Comparison of ENCODE assay signal across 8 cellular contexts in genomic region chr6:77620290-77620882, GRCh38. TPM values are rescaled to one million over a fixed set of nuclear protein-coding genes. Genes with fewer than 3 reads are reported as not detected.
DNase-seq lines count a peak whose midpoint lies in the region; ATAC-seq and TF ChIP-seq lines count a peak whose summit lies in the region.

No MANE protein-coding gene starts in this region.

- H3K9ac ChIP-seq in smooth muscle cell (ENCODE audit: low read depth), result no peak overlapping the region

- in situ Hi-C loops in gastrocnemius medialis (cut with MboI; ENCODE audit: low sequenced_read_pairs in 4 of 4), result no loop called here

- TF ChIP-seq CTCF in smooth muscle cell (IDR thresholded peaks at IDR 0.05; ENCODE audit: borderline replicate concordance, insufficient read depth, poor library complexity, severe bottlenecking) (peak; percentile 48), gastrocnemius medialis (IDR thresholded peaks at IDR 0.05 in 4 of 5, conservative IDR thresholded peaks at IDR 0.05 in 1 of 5) (no peak)

- ATAC-seq in gastrocnemius medialis (no peak), HG03045 (IDR thresholded peaks at IDR 0.05; ENCODE audit: unreplicated experiment) (no peak)

- TF ChIP-seq POLR2A in gastrocnemius medialis (IDR thresholded peaks at IDR 0.05), result no peak

- H3F3A ChIP-seq in smooth muscle cell (ENCODE audit: low read depth), result no peaks in the 10 kb centered on the region

- H3K4me1 ChIP-seq in smooth muscle cell (ENCODE audit: low read depth), result no peaks in the 10 kb centered on the region
- H3K4me1 ChIP-seq in gastrocnemius medialis, result no peaks in the 10 kb centered on the region

- no peaks in the 10 kb centered on the region for H3K9me3 ChIP-seq in smooth muscle cell (replicated peaks; ENCODE audit: low read depth)
- no peaks in the 10 kb centered on the region for H3K9me3 ChIP-seq in gastrocnemius medialis

- H3K4me3 ChIP-seq in smooth muscle cell (no peak overlapping the region), gastrocnemius medialis (no peak overlapping the region)

- H3K27me3 ChIP-seq in smooth muscle cell (ENCODE audit: low read depth), result no peaks in the 10 kb centered on the region
- no peaks in the 10 kb centered on the region for H3K27me3 ChIP-seq in gastrocnemius medialis

- no peaks in the 10 kb centered on the region for H4K20me1 ChIP-seq in smooth muscle cell (ENCODE audit: low read depth)

- intact Hi-C loops in gastrocnemius medialis (cut with DNase I; ENCODE audit: low total_unique reads), result no loop called here

- H3K4me2 ChIP-seq in smooth muscle cell, result no peak overlapping the region

- DNase-seq in SIG-M5 treated with dmso at 0.1 percent for 504 hours (lab: John Stamatoyannopoulos, UW; ENCODE audit: unreplicated experiment), result peak; percentile 14
- DNase-seq in SIG-M5 (lab: John Stamatoyannopoulos, UW), result no peak
- DNase-seq in LHCN-M2 (ENCODE audit: low read depth), result peak; percentile 2
- DNase-seq in dermis blood vessel endothelial cell, result peak; percentile 56
- no peak for DNase-seq in smooth muscle cell (lab: John Stamatoyannopoulos, UW; ENCODE audit: unreplicated experiment)
- no peak for DNase-seq in globus pallidus (ENCODE audit: low spot score)
- DNase-seq in gastrocnemius medialis, result no peak

- H3K79me2 ChIP-seq in smooth muscle cell (ENCODE audit: low read depth), result no peaks in the 10 kb centered on the region

- 90% methylated on average over 1 of the region's 1 CpG for WGBS in smooth muscle cell (ENCODE audit: low lambda C conversion rate)

- H3K36me3 ChIP-seq in smooth muscle cell (ENCODE audit: low read depth), result no peaks in the 10 kb centered on the region
- no peaks in the 10 kb centered on the region for H3K36me3 ChIP-seq in gastrocnemius medialis

- H3K27ac ChIP-seq in smooth muscle cell (ENCODE audit: low read depth) (no peak overlapping the region), gastrocnemius medialis (no peak overlapping the region)

- no peak overlapping the region for H2AFZ ChIP-seq in smooth muscle cell (ENCODE audit: low read depth)

RNA-seq across cellular contexts. Expression of gene MEI4, which starts 32.5 kb away (rescaled TPM):
- total RNA-seq in LHCN-M2 (2014; rRNA removed), result not detected in 2 replicates
- polyA plus RNA-seq in LHCN-M2 (2012), result 0.09 TPM
- total RNA-seq in dermis blood vessel endothelial cell, result under 0.01 TPM in 1 of 2 replicates, not detected in the other
- total RNA-seq in smooth muscle cell, result 0.09 and 0.27 TPM in 2 replicates
- polyA plus RNA-seq in smooth muscle cell, result not detected in 2 replicates
- not detected for total RNA-seq in gastrocnemius medialis

Comparison
In these comparisons a context has a peak if more than half of its experiments do, and no peak if none do; other contexts are left out.
1. DNase-seq: peak in SIG-M5 treated with dmso at 0.1 percent for 504 hours (single experiment), LHCN-M2 (single experiment) and dermis blood vessel endothelial cell (single experiment); none in SIG-M5 (single experiment), smooth muscle cell (single experiment), globus pallidus (single experiment) and gastrocnemius medialis (0 of 2).